ENCODE assay signal across 1 cellular context in genomic region chr19:1027953-1028902, GRCh38.
TF ChIP-seq lines count a peak whose summit lies in the region.

No MANE protein-coding gene starts in this region.

TF ChIP-seq in HepG2, 621 proteins besides CTCF, POLR2A, EP300 and RAD21 (continued from another document and continues in another):
- TF ChIP-seq ZNF670 (CRISPR knock-in tag; IDR thresholded peaks at IDR 0.05; ENCODE audit: borderline replicate concordance) (no peak), SALL2 (CRISPR knock-in tag; IDR thresholded peaks at IDR 0.05) (no peak), ZNF850 (CRISPR knock-in tag; conservative IDR thresholded peaks at IDR 0.05) (no peak), ARID5B (CRISPR knock-in tag; IDR thresholded peaks at IDR 0.05) (peak; percentile 21; the same call in 1 of the 2 replicates), NFYB (CRISPR knock-in tag; IDR thresholded peaks at IDR 0.05) (no peak), FOXK2 (IDR thresholded peaks at IDR 0.05) (no peak), RERE (CRISPR knock-in tag; IDR thresholded peaks at IDR 0.05; ENCODE audit: low read depth) (0 out of 2 replicates have a peak, but pooled peaks have one; percentile 10), BORCS8-MEF2B (CRISPR knock-in tag; IDR thresholded peaks at IDR 0.05) (no peak), ELF1 (CRISPR knock-in tag; IDR thresholded peaks at IDR 0.05) (no peak), DMAP1 (CRISPR knock-in tag; IDR thresholded peaks at IDR 0.05) (peak; percentile 45; the same call in 1 of the 2 replicates), GATAD2A (CRISPR knock-in tag; IDR thresholded peaks at IDR 0.05) (no peak), BCL6 (CRISPR knock-in tag; IDR thresholded peaks at IDR 0.05) (0 out of 2 replicates have a peak, but pooled peaks have one; percentile 4), ZNF674 (CRISPR knock-in tag; IDR thresholded peaks at IDR 0.05; ENCODE audit: low read depth) (no peak), RARA (CRISPR knock-in tag; IDR thresholded peaks at IDR 0.05) (0 out of 2 replicates have a peak, but pooled peaks have one; percentile 15), MAX (IDR thresholded peaks at IDR 0.05) (peak; percentile 31; the same call in 1 of the 2 replicates), NFIB (CRISPR knock-in tag; IDR thresholded peaks at IDR 0.05; ENCODE audit: borderline replicate concordance) (no peak), ZFP36 (IDR thresholded peaks at IDR 0.05; ENCODE audit: borderline replicate concordance, low read depth, low read length, partially characterized antibody) (peak; percentile 65), ZNF569 (CRISPR knock-in tag; IDR thresholded peaks at IDR 0.05; ENCODE audit: borderline replicate concordance) (no peak), PRDM15 (CRISPR knock-in tag; IDR thresholded peaks at IDR 0.05) (no peak), ISX (CRISPR knock-in tag; conservative IDR thresholded peaks at IDR 0.05) (no peak), PAF1 (CRISPR knock-in tag; IDR thresholded peaks at IDR 0.05) (no peak), ZSCAN20 (CRISPR knock-in tag; IDR thresholded peaks at IDR 0.05; ENCODE audit: borderline replicate concordance) (no peak), SIX4 (CRISPR knock-in tag; IDR thresholded peaks at IDR 0.05) (no peak), ZNF576 (CRISPR knock-in tag; IDR thresholded peaks at IDR 0.05) (no peak), ZBTB2 (CRISPR knock-in tag; IDR thresholded peaks at IDR 0.05; ENCODE audit: low read depth) (no peak), POLR2AphosphoS5 (IDR thresholded peaks at IDR 0.05; ENCODE audit: low read depth, low read length) (no peak), SMC3 (IDR thresholded peaks at IDR 0.05; ENCODE audit: low read length) (no peak), NCOA5 (CRISPR knock-in tag; IDR thresholded peaks at IDR 0.05) (no peak), ARHGAP35 (CRISPR knock-in tag; IDR thresholded peaks at IDR 0.05; ENCODE audit: borderline replicate concordance) (no peak), ZNF326 (CRISPR knock-in tag; IDR thresholded peaks at IDR 0.05; ENCODE audit: borderline replicate concordance) (no peak), YEATS4 (CRISPR knock-in tag; IDR thresholded peaks at IDR 0.05; ENCODE audit: borderline replicate concordance) (peak; percentile 23; the same call in 1 of the 2 replicates)
- TF ChIP-seq, protein P1, sequence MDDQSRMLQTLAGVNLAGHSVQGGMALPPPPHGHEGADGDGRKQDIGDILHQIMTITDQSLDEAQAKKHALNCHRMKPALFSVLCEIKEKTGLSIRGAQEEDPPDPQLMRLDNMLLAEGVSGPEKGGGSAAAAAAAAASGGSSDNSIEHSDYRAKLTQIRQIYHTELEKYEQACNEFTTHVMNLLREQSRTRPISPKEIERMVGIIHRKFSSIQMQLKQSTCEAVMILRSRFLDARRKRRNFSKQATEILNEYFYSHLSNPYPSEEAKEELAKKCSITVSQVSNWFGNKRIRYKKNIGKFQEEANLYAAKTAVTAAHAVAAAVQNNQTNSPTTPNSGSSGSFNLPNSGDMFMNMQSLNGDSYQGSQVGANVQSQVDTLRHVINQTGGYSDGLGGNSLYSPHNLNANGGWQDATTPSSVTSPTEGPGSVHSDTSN (CRISPR knock-in tag; IDR thresholded peaks at IDR 0.05; ENCODE audit: borderline replicate concordance): no peak
- TF ChIP-seq, protein P2, sequence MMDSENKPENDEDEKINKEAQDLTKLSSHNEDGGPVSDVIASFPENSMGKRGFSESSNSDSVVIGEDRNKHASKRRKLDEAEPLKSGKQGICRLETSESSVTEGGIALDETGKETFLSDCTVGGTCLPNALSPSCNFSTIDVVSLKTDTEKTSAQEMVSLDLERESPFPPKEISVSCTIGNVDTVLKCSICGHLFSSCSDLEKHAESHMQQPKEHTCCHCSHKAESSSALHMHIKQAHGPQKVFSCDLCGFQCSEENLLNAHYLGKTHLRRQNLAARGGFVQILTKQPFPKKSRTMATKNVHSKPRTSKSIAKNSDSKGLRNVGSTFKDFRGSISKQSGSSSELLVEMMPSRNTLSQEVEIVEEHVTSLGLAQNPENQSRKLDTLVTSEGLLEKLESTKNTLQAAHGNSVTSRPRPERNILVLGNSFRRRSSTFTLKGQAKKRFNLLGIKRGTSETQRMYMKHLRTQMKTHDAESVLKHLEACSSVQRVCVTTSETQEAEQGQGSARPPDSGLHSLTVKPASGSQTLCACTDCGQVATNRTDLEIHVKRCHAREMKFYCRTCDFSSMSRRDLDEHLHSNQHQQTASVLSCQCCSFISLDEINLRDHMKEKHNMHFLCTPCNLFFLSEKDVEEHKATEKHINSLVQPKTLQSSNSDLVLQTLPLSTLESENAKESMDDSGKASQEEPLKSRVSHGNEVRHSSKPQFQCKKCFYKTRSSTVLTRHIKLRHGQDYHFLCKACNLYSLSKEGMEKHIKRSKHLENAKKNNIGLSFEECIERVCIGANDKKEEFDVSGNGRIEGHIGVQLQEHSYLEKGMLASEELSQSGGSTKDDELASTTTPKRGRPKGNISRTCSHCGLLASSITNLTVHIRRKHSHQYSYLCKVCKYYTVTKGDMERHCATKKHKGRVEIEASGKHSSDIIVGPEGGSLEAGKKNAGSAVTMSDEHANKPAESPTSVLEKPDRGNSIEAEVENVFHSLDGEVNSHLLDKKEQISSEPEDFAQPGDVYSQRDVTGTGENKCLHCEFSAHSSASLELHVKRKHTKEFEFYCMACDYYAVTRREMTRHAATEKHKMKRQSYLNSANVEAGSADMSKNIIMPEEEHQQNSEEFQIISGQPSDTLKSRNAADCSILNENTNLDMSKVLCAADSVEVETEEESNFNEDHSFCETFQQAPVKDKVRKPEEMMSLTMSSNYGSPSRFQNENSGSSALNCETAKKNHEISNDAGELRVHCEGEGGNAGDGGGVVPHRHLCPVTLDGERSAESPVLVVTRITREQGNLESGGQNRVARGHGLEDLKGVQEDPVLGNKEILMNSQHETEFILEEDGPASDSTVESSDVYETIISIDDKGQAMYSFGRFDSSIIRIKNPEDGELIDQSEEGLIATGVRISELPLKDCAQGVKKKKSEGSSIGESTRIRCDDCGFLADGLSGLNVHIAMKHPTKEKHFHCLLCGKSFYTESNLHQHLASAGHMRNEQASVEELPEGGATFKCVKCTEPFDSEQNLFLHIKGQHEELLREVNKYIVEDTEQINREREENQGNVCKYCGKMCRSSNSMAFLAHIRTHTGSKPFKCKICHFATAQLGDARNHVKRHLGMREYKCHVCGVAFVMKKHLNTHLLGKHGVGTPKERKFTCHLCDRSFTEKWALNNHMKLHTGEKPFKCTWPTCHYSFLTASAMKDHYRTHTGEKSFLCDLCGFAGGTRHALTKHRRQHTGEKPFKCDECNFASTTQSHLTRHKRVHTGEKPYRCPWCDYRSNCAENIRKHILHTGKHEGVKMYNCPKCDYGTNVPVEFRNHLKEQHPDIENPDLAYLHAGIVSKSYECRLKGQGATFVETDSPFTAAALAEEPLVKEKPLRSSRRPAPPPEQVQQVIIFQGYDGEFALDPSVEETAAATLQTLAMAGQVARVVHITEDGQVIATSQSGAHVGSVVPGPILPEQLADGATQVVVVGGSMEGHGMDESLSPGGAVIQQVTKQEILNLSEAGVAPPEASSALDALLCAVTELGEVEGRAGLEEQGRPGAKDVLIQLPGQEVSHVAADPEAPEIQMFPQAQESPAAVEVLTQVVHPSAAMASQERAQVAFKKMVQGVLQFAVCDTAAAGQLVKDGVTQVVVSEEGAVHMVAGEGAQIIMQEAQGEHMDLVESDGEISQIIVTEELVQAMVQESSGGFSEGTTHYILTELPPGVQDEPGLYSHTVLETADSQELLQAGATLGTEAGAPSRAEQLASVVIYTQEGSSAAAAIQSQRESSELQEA (CRISPR knock-in tag; IDR thresholded peaks at IDR 0.05; ENCODE audit: not compliant biosample characterization): no peak
